In the genomic region with DNA sequence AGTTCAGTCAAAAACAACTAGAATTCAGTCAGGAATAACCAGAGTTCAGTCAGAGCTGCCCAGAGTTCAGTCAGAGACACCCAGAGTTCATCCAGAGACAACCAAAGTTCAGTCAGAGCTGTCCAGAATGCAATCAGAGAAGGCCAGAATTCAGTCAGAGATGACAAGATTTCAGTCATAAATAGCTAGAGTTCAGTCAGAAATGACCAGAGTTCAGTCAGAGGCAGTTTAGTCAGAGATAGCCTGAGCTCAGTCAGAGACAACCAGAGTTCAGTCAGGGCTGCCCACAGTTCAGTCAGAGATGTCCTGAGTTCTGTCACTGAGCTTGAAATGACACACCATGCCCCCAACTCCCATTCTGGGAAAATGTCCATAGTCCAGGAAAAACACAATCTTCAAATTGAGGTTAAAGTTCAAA, we compare ENCODE assay signal across 23 cellular contexts.
DNase-seq lines count a peak whose midpoint lies in the region; ATAC-seq and TF ChIP-seq lines count a peak whose summit lies in the region.
"Had no signal": no experiment of that assay in that cellular context is flagged by ENCODE, and none has a peak within 500 bp of the region (broad histone marks: within the 10 kb centered on the region; RNA-seq: fewer than 3 reads in every experiment).

No MANE protein-coding gene starts in this region.

- H3K4me3 Mint-ChIP-seq in MCF 10A (ENCODE audit: unreplicated experiment) = no peak overlapping the region
- peak overlapping the region; percentile 2 for H3K4me3 Mint-ChIP-seq in activated T-helper 1 cell treated with anti-CD3 and anti-CD28 coated beads, Interleukin-12 subunit alpha, Interleukin-12 subunit beta, Interleukin-2, Interleukin-4 antibody, amounts not matched to agents 30 ng/mL and 10 ng/mL and 1 ng/mL, durations not matched to agents 14 hours and 24 hours and 36 hours
- H3K4me3 Mint-ChIP-seq in naive thymus-derived CD8-positive, alpha-beta T cell = peak overlapping the region in 8 of 10 donors; percentile 57 to 84 (median 78)
- H3K4me3 Mint-ChIP-seq: naive B cell had no signal

- H3K27me3 Mint-ChIP-seq in MCF 10A (ENCODE audit: insufficient read depth, unreplicated experiment) = no peaks in the 10 kb centered on the region
- no peaks in the 10 kb centered on the region for H3K27me3 Mint-ChIP-seq in activated T-helper 1 cell treated with anti-CD3 and anti-CD28 coated beads, Interleukin-12 subunit alpha, Interleukin-12 subunit beta, Interleukin-2, Interleukin-4 antibody, amounts not matched to agents 30 ng/mL and 10 ng/mL and 1 ng/mL, durations not matched to agents 14 hours and 24 hours and 36 hours (ENCODE audit: insufficient read depth)
- H3K27me3 Mint-ChIP-seq in naive thymus-derived CD8-positive, alpha-beta T cell = no peaks in the 10 kb centered on the region

- H4K20me1 ChIP-seq in mammary epithelial cell (ENCODE audit: insufficient read depth, low read length) = no peaks in the 10 kb centered on the region

- H3K9me3 Mint-ChIP-seq in MCF 10A (ENCODE audit: unreplicated experiment) = no peaks in the 10 kb centered on the region
- H3K9me3 Mint-ChIP-seq in activated T-helper 1 cell treated with anti-CD3 and anti-CD28 coated beads, Interleukin-12 subunit alpha, Interleukin-12 subunit beta, Interleukin-2, Interleukin-4 antibody, amounts not matched to agents 30 ng/mL and 10 ng/mL and 1 ng/mL, durations not matched to agents 14 hours and 24 hours and 36 hours = peaks cover 15% of the 10 kb centered on the region
- H3K9me3 Mint-ChIP-seq in naive thymus-derived CD8-positive, alpha-beta T cell = no peaks in the 10 kb centered on the region

- H3K4me3 ChIP-seq in mammary epithelial cell (replicated peaks in 1 of 3; ENCODE audit: insufficient read depth in 1 of 3, low read depth in 2 of 3, low read length in 3 of 3) = no peak overlapping the region
- H3K4me3 ChIP-seq: esophagus squamous epithelium, gastroesophageal sphincter, upper lobe of left lung had no signal

- no peak for TF ChIP-seq CTCF in MCF 10A (IDR thresholded peaks at IDR 0.05; ENCODE audit: unreplicated experiment)
- TF ChIP-seq CTCF in mammary epithelial cell (conservative IDR thresholded peaks at IDR 0.05 in 1 of 2, IDR thresholded peaks at IDR 0.05 in 1 of 2; ENCODE audit: extremely low read depth in 1 of 2, insufficient read depth in 1 of 2, low read depth in 1 of 2, low read length in 2 of 2) = no peak

- CTCF ChIA-PET in MCF 10A (lab: Yijun Ruan, JAX) (no interaction called here), mammary epithelial cell (lab: Charles Lee; ENCODE audit: low non-redundant PET) (no interaction called here)

- H2AFZ ChIP-seq in mammary epithelial cell (ENCODE audit: low read depth, low read length) = no peak overlapping the region
- H2AFZ ChIP-seq: parathyroid adenoma had no signal

- H3K79me2 ChIP-seq in mammary epithelial cell (ENCODE audit: insufficient read depth, low read length) = no peaks in the 10 kb centered on the region
- H3K79me2 ChIP-seq: parathyroid adenoma had no signal

- H3K27ac ChIP-seq in mammary epithelial cell (ENCODE audit: insufficient read depth, low read depth, low read length) (no peak overlapping the region), KOPT-K1 (ENCODE audit: low read depth, low read length, poor library complexity, severe bottlenecking) (peak overlapping the region; percentile 100)
- H3K27ac ChIP-seq: esophagus squamous epithelium, gastroesophageal sphincter, parathyroid adenoma, upper lobe of left lung had no signal

- no peak for DNase-seq in MCF 10A (ENCODE audit: unreplicated experiment)
- DNase-seq in mammary epithelial cell = no peak
- no peak for DNase-seq in activated T-helper 1 cell treated with anti-CD3 and anti-CD28 coated beads, Interleukin-12 subunit alpha, Interleukin-12 subunit beta, Interleukin-2, Interleukin-4 antibody, amounts not matched to agents 30 ng/mL and 10 ng/mL and 1 ng/mL, durations not matched to agents 14 hours and 24 hours and 36 hours (ENCODE audit: low spot score)
- DNase-seq in naive thymus-derived CD8-positive, alpha-beta T cell = no peak
- DNase-seq: activated gamma-delta T cell, DMS79 treated with DMSO at 0.1 percent for 48 hours, esophagus squamous epithelium, IMR-90, kidney glomerular epithelial cell, mesenchymal stem cell, naive B cell, NCI-H1417, NCI-H524 treated with DMSO at 0.1 percent for 48 hours, RPMI8226, upper lobe of left lung had no signal

- H3K9me3 ChIP-seq in mammary epithelial cell (replicated peaks; ENCODE audit: insufficient read depth, low read length) = no peaks in the 10 kb centered on the region
- H3K9me3 ChIP-seq in KOPT-K1 (ENCODE audit: insufficient read depth, low read length, poor library complexity, severe bottlenecking) = no peaks in the 10 kb centered on the region
- H3K9me3 ChIP-seq: esophagus squamous epithelium, upper lobe of left lung had no signal

- ATAC-seq in naive thymus-derived CD8-positive, alpha-beta T cell = no peak
- no peak for ATAC-seq in HG02610 (IDR thresholded peaks at IDR 0.05; ENCODE audit: unreplicated experiment)
- ATAC-seq in GM18502 (IDR thresholded peaks at IDR 0.05; ENCODE audit: poor library complexity, unreplicated experiment) = no peak
- no peak for ATAC-seq in HG02884 (IDR thresholded peaks at IDR 0.05; ENCODE audit: unreplicated experiment)
- ATAC-seq: gastroesophageal sphincter, sciatic nerve, SK-N-SH treated with all-trans-retinoic acid at 6 μM for 48 hours had no signal

- no peaks in the 10 kb centered on the region for H3K4me1 ChIP-seq in mammary epithelial cell (ENCODE audit: insufficient read depth, low read length)
- H3K4me1 ChIP-seq: esophagus squamous epithelium, gastroesophageal sphincter, parathyroid adenoma, upper lobe of left lung had no signal

- in situ Hi-C loops in mammary epithelial cell (cut with MboI; ENCODE audit: low sequenced_read_pairs in 2 of 2) = no loop called here

- peak overlapping the region; percentile 37 for H3K27ac Mint-ChIP-seq in MCF 10A (ENCODE audit: low read depth, unreplicated experiment)
- peak overlapping the region; percentile 91 for H3K27ac Mint-ChIP-seq in activated T-helper 1 cell treated with anti-CD3 and anti-CD28 coated beads, Interleukin-12 subunit alpha, Interleukin-12 subunit beta, Interleukin-2, Interleukin-4 antibody, amounts not matched to agents 30 ng/mL and 10 ng/mL and 1 ng/mL, durations not matched to agents 14 hours and 24 hours and 36 hours
- H3K27ac Mint-ChIP-seq in naive thymus-derived CD8-positive, alpha-beta T cell = peak overlapping the region; percentile 90 to 99 (median 97)

- dilution Hi-C loops in mammary epithelial cell (cut with HindIII; ENCODE audit: low sequenced_read_pairs) = no loop called here

- H3K36me3 ChIP-seq in mammary epithelial cell (ENCODE audit: insufficient read depth, low read length) (no peaks in the 10 kb centered on the region), KOPT-K1 (ENCODE audit: insufficient read depth, low read length) (peaks cover 11% of the 10 kb centered on the region; the same call in 1 of the 2 replicates)
- H3K36me3 ChIP-seq: esophagus squamous epithelium, gastroesophageal sphincter, upper lobe of left lung had no signal

- no peak overlapping the region for H3K4me2 ChIP-seq in mammary epithelial cell (ENCODE audit: insufficient read depth, low read depth, low read length)

- H3K36me3 Mint-ChIP-seq in MCF 10A (ENCODE audit: insufficient read depth, unreplicated experiment) = no peaks in the 10 kb centered on the region
- H3K36me3 Mint-ChIP-seq in activated T-helper 1 cell treated with anti-CD3 and anti-CD28 coated beads, Interleukin-12 subunit alpha, Interleukin-12 subunit beta, Interleukin-2, Interleukin-4 antibody, amounts not matched to agents 30 ng/mL and 10 ng/mL and 1 ng/mL, durations not matched to agents 14 hours and 24 hours and 36 hours (ENCODE audit: low read depth) = peaks cover 17% of the 10 kb centered on the region
- H3K36me3 Mint-ChIP-seq in naive thymus-derived CD8-positive, alpha-beta T cell = peaks cover 0 to 3% (median 0%) of the 10 kb centered on the region in 3 donors
- H3K36me3 Mint-ChIP-seq: naive B cell had no signal

- intact Hi-C loops in MCF 10A (cut with micrococcal nuclease) = no loop called here
- intact Hi-C loops in mammary epithelial cell (cut with micrococcal nuclease) = no loop called here
- intact Hi-C loops in activated T-helper 1 cell treated with anti-CD3 and anti-CD28 coated beads, Interleukin-12 subunit alpha, Interleukin-12 subunit beta, Interleukin-2, Interleukin-4 antibody, amounts not matched to agents 30 ng/mL and 10 ng/mL and 1 ng/mL, durations not matched to agents 14 hours and 24 hours and 36 hours (cut with micrococcal nuclease) = loop anchor here (1.0 kb wide), 6 partner anchors 8 to 712 kb away; no protein-coding TSS in a partner anchor

- no TSS peak for BruUV-seq in MCF 10A (replicated peaks; lab: Mats Ljungman, UMichigan)
- BruUV-seq in mammary epithelial cell (replicated peaks; lab: Mats Ljungman, UMichigan) = no TSS peak

- H3K9ac ChIP-seq in mammary epithelial cell (ENCODE audit: insufficient read depth, low read length) = no peak overlapping the region
- H3K9ac ChIP-seq: parathyroid adenoma had no signal

- H3K4me1 Mint-ChIP-seq in MCF 10A (ENCODE audit: insufficient read depth, unreplicated experiment) = no peaks in the 10 kb centered on the region
- peaks cover 79% of the 10 kb centered on the region for H3K4me1 Mint-ChIP-seq in activated T-helper 1 cell treated with anti-CD3 and anti-CD28 coated beads, Interleukin-12 subunit alpha, Interleukin-12 subunit beta, Interleukin-2, Interleukin-4 antibody, amounts not matched to agents 30 ng/mL and 10 ng/mL and 1 ng/mL, durations not matched to agents 14 hours and 24 hours and 36 hours (ENCODE audit: low read depth)
- H3K4me1 Mint-ChIP-seq in naive thymus-derived CD8-positive, alpha-beta T cell = peaks cover 52 to 96% (median 93%) of the 10 kb centered on the region in 4 donors
- H3K4me1 Mint-ChIP-seq: naive B cell had no signal

- POLR2A ChIA-PET in MCF 10A (lab: Yijun Ruan, JAX) = no interaction called here
- POLR2A ChIA-PET in naive thymus-derived CD8-positive, alpha-beta T cell (lab: Charles Lee) = interaction anchor here (0.8 to 16.7 kb wide), 11 partner anchors 9 to 1093 kb away, joined by 3 to 361 read pairs (median 5); no protein-coding TSS in a partner anchor

- H3K27me3 ChIP-seq in mammary epithelial cell (ENCODE audit: insufficient read depth, low read length) = no peaks in the 10 kb centered on the region
- H3K27me3 ChIP-seq: upper lobe of left lung had no signal

Comparison
In these comparisons a context has a peak if more than half of its experiments do, and no peak if none do; other contexts are left out.
1. H3K27ac Mint-ChIP-seq: peak in every context shown above with its lines; median percentile 97 in naive thymus-derived CD8-positive, alpha-beta T cell; 91 in activated T-helper 1 cell treated with anti-CD3 and anti-CD28 coated beads, Interleukin-12 subunit alpha, Interleukin-12 subunit beta, Interleukin-2, Interleukin-4 antibody, amounts not matched to agents 30 ng/mL and 10 ng/mL and 1 ng/mL, durations not matched to agents 14 hours and 24 hours and 36 hours; 37 in MCF 10A.